In genomic region chr2:152718909-152719645, GRCh38 we compare ENCODE assay signal across 8 cellular contexts.
DNase-seq lines count a peak whose midpoint lies in the region; ATAC-seq lines count a peak whose summit lies in the region.

No MANE protein-coding gene starts in this region.

- peak overlapping the region; percentile 99 for H3K27ac Mint-ChIP-seq in stimulated activated effector memory CD8-positive, alpha-beta T cell treated with anti-CD3 and anti-CD28 coated beads, Interleukin-12 subunit alpha, Interleukin-12 subunit beta, amount 100 ng/mL, for 72 hours

- no peaks in the 10 kb centered on the region for H3K9me3 Mint-ChIP-seq in stimulated activated effector memory CD8-positive, alpha-beta T cell treated with anti-CD3 and anti-CD28 coated beads, Interleukin-12 subunit alpha, Interleukin-12 subunit beta, amount 100 ng/mL, for 72 hours

- peak overlapping the region; percentile 99 for H3K4me3 Mint-ChIP-seq in stimulated activated effector memory CD8-positive, alpha-beta T cell treated with anti-CD3 and anti-CD28 coated beads, Interleukin-12 subunit alpha, Interleukin-12 subunit beta, amount 100 ng/mL, for 72 hours

- DNase-seq in ELR (ENCODE audit: low read depth), result peak; percentile 80
- peak; percentile 63 for DNase-seq in NCI-H774 (lab: John Stamatoyannopoulos, UW)
- DNase-seq in stimulated activated effector memory CD8-positive, alpha-beta T cell treated with anti-CD3 and anti-CD28 coated beads, Interleukin-12 subunit alpha, Interleukin-12 subunit beta, amount 100 ng/mL, for 72 hours (ENCODE audit: low spot score in 2 of 2), result no peak
- no peak for DNase-seq in midbrain (lab: John Stamatoyannopoulos, UW)

- peak overlapping the region; percentile 95 for H3K4me3 ChIP-seq in iPS-18c (ENCODE audit: insufficient read depth, low read depth, low read length)

- H3K4me1 Mint-ChIP-seq in stimulated activated effector memory CD8-positive, alpha-beta T cell treated with anti-CD3 and anti-CD28 coated beads, Interleukin-12 subunit alpha, Interleukin-12 subunit beta, amount 100 ng/mL, for 72 hours, result peaks cover 45% of the 10 kb centered on the region

- H3K9me3 ChIP-seq in iPS-18c (ENCODE audit: control insufficient read depth, insufficient read depth, low read length), result no peaks in the 10 kb centered on the region

- ATAC-seq in GM21390 (IDR thresholded peaks at IDR 0.05; ENCODE audit: unreplicated experiment), result peak; percentile 30
- ATAC-seq in HG03575 (IDR thresholded peaks at IDR 0.05; ENCODE audit: extremely low read depth, insufficient number of reproducible peaks, low FRiP score, unreplicated experiment), result peak; percentile 22
- ATAC-seq in stimulated activated effector memory CD8-positive, alpha-beta T cell treated with anti-CD3 and anti-CD28 coated beads, Interleukin-12 subunit alpha, Interleukin-12 subunit beta, amount 100 ng/mL, for 72 hours, result no peak

- peak overlapping the region; percentile 99 for H3K27ac ChIP-seq in angular gyrus (ENCODE audit: low read depth, low read length)

- H3K36me3 Mint-ChIP-seq in stimulated activated effector memory CD8-positive, alpha-beta T cell treated with anti-CD3 and anti-CD28 coated beads, Interleukin-12 subunit alpha, Interleukin-12 subunit beta, amount 100 ng/mL, for 72 hours, result peaks cover 71% of the 10 kb centered on the region

Comparison
In these comparisons a context has a peak if more than half of its experiments do, and no peak if none do; other contexts are left out.
1. DNase-seq: peak in ELR (single experiment) and NCI-H774 (single experiment); none in stimulated activated effector memory CD8-positive, alpha-beta T cell treated with anti-CD3 and anti-CD28 coated beads, Interleukin-12 subunit alpha, Interleukin-12 subunit beta, amount 100 ng/mL, for 72 hours (0 of 2) and midbrain (single experiment).